ENCODE assay signal across 19 cellular contexts in the genomic region with DNA sequence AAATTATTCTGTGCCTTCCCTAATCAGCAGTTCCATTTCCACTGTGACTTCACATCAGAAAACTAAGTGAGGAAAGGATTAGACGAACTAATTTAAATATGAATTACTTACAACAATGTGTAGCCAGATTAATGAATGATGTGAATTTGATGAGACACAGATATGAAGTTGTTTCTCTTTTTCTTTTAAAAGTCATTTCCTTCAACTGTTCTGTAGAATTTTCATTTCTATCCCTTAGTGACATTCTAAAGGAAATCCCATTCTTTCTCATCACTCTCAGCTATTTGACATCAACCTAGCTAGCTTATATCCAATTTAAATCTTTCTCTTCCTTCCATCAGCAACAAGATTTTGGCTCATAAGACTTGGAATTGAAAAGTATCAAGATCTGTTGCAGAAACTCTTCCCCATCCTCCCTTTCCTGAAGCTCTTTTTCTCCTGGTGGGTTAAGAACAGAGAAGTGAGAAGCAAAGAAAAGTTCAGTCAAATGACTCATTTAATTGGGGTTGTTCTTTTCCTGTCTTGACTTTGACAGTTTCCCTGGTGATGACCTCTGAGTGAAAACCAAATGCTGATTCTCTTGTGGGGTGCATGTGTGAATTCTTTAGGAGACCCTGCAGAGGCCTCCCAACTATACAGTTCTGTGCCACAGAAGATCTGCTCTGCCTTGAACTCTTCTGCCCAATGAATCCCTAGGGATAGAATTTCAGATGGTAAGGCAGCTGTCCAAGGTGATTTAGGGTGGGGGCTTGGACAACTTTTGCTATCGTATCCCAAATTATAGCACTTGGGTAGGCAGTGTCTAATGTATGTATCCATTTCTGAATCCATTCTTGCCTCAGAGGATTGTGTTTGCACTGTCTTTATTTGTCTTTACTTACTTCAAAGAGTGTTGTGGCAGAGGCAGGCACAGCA.
A peak's percentile ranks its signal among the peaks of the same experiment; 100 is the strongest.
DNase-seq lines count a peak whose midpoint lies in the region; ATAC-seq, FAIRE-seq and TF ChIP-seq lines count a peak whose summit lies in the region.
"Had no signal": no experiment of that assay in that cellular context is flagged by ENCODE, and none has a peak within 500 bp of the region (broad histone marks: within the 10 kb centered on the region; RNA-seq: fewer than 3 reads in every experiment).

No MANE protein-coding gene starts in this region.

- 67% methylated on average over 2 of the region's 2 CpGs for WGBS in A549 (ENCODE audit: missing lambda C conversion rate)
- 65% methylated on average over 2 of the region's 2 CpGs for WGBS in body of pancreas, 2 donors

- no peaks in the 10 kb centered on the region for H3K79me2 ChIP-seq in Karpas-422 (ENCODE audit: low read length)

- H3K27me3 Mint-ChIP-seq in T-helper 2 cell treated with Interferon-gamma antibody and Interleukin-4, amounts not matched to agents 5 μg/mL and 100 μg/mL, for 36 hours (ENCODE audit: low read depth) = peaks cover 2% of the 10 kb centered on the region

- H3K9me3 ChIP-seq in A549 (0 out of 3 replicates have a peak, but pooled peaks cover 2% of the 10 kb centered on the region), body of pancreas (no peaks in the 10 kb centered on the region), mucosa of descending colon (no peaks in the 10 kb centered on the region), Karpas-422 (ENCODE audit: low read length) (peaks cover 11% of the 10 kb centered on the region; the same call in 1 of the 2 replicates)
- H3K9me3 ChIP-seq: colonic mucosa, testis had no signal

- H3K9ac ChIP-seq in Karpas-422 (ENCODE audit: low read length) = no peak overlapping the region

- FAIRE-seq in A549 (lab: Jason Lieb, UNC) = no peak
- FAIRE-seq: TTC549 had no signal

- H3K9me3 Mint-ChIP-seq in T-helper 2 cell treated with Interferon-gamma antibody and Interleukin-4, amounts not matched to agents 5 μg/mL and 100 μg/mL, for 36 hours = peaks cover 17% of the 10 kb centered on the region

- no peak for TF ChIP-seq RAD21 in A549 (conservative IDR thresholded peaks at IDR 0.05 in 1 of 2, IDR thresholded peaks at IDR 0.05 in 1 of 2)

- ATAC-seq in A549 (peak in 1 of 2 experiments; percentile 46; a peak in 2 of 6 replicates), left ventricle myocardium superior (no peak), body of pancreas (no peak), mucosa of descending colon (no peak)
- ATAC-seq: activated T-cell treated with anti-CD3 and anti-CD28 coated beads, Interleukin-2, amount 50 U/mL, for 4 hours had no signal

- TF ChIP-seq POLR2A in A549 (IDR thresholded peaks at IDR 0.05; ENCODE audit: low read length) = no peak
- TF ChIP-seq POLR2A in body of pancreas (IDR thresholded peaks at IDR 0.05) = no peak

- POLR2A ChIA-PET in A549 (lab: Yijun Ruan, JAX) = no interaction called here

- intact Hi-C loops in left ventricle myocardium superior (cut with micrococcal nuclease) (no loop called here), body of pancreas (cut with DNase I) (no loop called here), mucosa of descending colon (cut with DNase I, micrococcal nuclease) (no loop called here)

- H3K9me2 ChIP-seq in Karpas-422 (replicated peaks; ENCODE audit: insufficient read depth, low read length) = no peaks in the 10 kb centered on the region; the same call in 1 of the 2 replicates

- TF ChIP-seq CTCF in A549 (IDR thresholded peaks at IDR 0.05) = no peak
- TF ChIP-seq CTCF in fibroblast of the aortic adventitia (IDR thresholded peaks at IDR 0.05; ENCODE audit: insufficient read depth, low read length) = no peak
- TF ChIP-seq CTCF in body of pancreas (IDR thresholded peaks at IDR 0.05) = no peak
- no peak for TF ChIP-seq CTCF in mucosa of descending colon (IDR thresholded peaks at IDR 0.05)

- H3K27ac ChIP-seq in A549 = peak overlapping the region; percentile 33 to 59
- no peak overlapping the region for H3K27ac ChIP-seq in body of pancreas
- H3K27ac ChIP-seq in Karpas-422 (ENCODE audit: low read length) = no peak overlapping the region
- H3K27ac ChIP-seq: colonic mucosa, PC-9, right atrium auricular region, testis had no signal

- no peak for TF ChIP-seq EP300 in A549 (IDR thresholded peaks at IDR 0.05)

- H3K4me2 ChIP-seq in A549 (peak overlapping the region; percentile 59), Karpas-422 (ENCODE audit: low read depth, low read length, poor library complexity, severe bottlenecking) (no peak overlapping the region)
- H3K4me2 ChIP-seq: PC-9 had no signal

- no peaks in the 10 kb centered on the region for H3K36me3 Mint-ChIP-seq in T-helper 2 cell treated with Interferon-gamma antibody and Interleukin-4, amounts not matched to agents 5 μg/mL and 100 μg/mL, for 36 hours (ENCODE audit: low read depth)

- H4K20me1 ChIP-seq in Karpas-422 (ENCODE audit: insufficient read depth, low read depth, low read length) = no peaks in the 10 kb centered on the region

- H2AFZ ChIP-seq in Karpas-422 (ENCODE audit: low read length) = no peak overlapping the region
- H2AFZ ChIP-seq: PC-9 had no signal

- H3K4me1 ChIP-seq in A549 = peaks cover 28% of the 10 kb centered on the region
- H3K4me1 ChIP-seq in body of pancreas = no peaks in the 10 kb centered on the region
- no peaks in the 10 kb centered on the region for H3K4me1 ChIP-seq in mucosa of descending colon (ENCODE audit: low read depth)
- H3K4me1 ChIP-seq in Karpas-422 (ENCODE audit: low read length) = no peaks in the 10 kb centered on the region
- H3K4me1 ChIP-seq: colonic mucosa, right atrium auricular region, testis had no signal

- peaks cover 10% of the 10 kb centered on the region for H3K4me1 Mint-ChIP-seq in T-helper 2 cell treated with Interferon-gamma antibody and Interleukin-4, amounts not matched to agents 5 μg/mL and 100 μg/mL, for 36 hours (ENCODE audit: low read depth)

- H3K4me3 Mint-ChIP-seq in T-helper 2 cell treated with Interferon-gamma antibody and Interleukin-4, amounts not matched to agents 5 μg/mL and 100 μg/mL, for 36 hours = no peak overlapping the region
- H3K4me3 Mint-ChIP-seq: activated T-cell treated with anti-CD3 and anti-CD28 coated beads, Interleukin-2, amount 50 U/mL, for 4 hours had no signal

- DNase-seq in A549 (ENCODE audit: low read depth in 1 of 2, low spot score in 1 of 2) = no peak
- peak; percentile 14 for DNase-seq in H4 (ENCODE audit: low spot score)
- DNase-seq in T-helper 2 cell treated with Interferon-gamma antibody and Interleukin-4, amounts not matched to agents 5 μg/mL and 100 μg/mL, for 36 hours (ENCODE audit: low spot score) = peak; percentile 10
- peak; percentile 31 for DNase-seq in fibroblast of the aortic adventitia (ENCODE audit: low read depth)
- DNase-seq in left ventricle myocardium superior = no peak
- no peak for DNase-seq in body of pancreas
- no peak for DNase-seq in mucosa of descending colon
- DNase-seq in Karpas-422 = no peak
- DNase-seq: activated CD4-positive, alpha-beta T cell treated with anti-CD3 and anti-CD28 coated beads, Interleukin-2, amount 50 U/mL, for 1 hour; activated T-cell treated with anti-CD3 and anti-CD28 coated beads, Interleukin-2, amount 50 U/mL, for 4 hours; colonic mucosa; GDM1; NCI-H2029 treated with DMSO at 0.1 percent for 48 hours; NCI-H526; PC-9; stimulated activated CD4-positive, alpha-beta T cell treated with anti-CD3 and anti-CD28 coated beads, Interleukin-2, amount 100 ng/mL, for 24 hours; testis had no signal

- H3K27me3 ChIP-seq in body of pancreas (no peaks in the 10 kb centered on the region), Karpas-422 (ENCODE audit: low read length) (no peaks in the 10 kb centered on the region)
- H3K27me3 ChIP-seq: colonic mucosa, right atrium auricular region, testis had no signal

- CTCF ChIA-PET in A549 (lab: Yijun Ruan, JAX) = no interaction called here

- H3K36me3 ChIP-seq in body of pancreas (replicated peaks in 1 of 2; ENCODE audit: insufficient read depth in 1 of 2, low read depth in 2 of 2) (no peaks in the 10 kb centered on the region), mucosa of descending colon (ENCODE audit: low read depth) (no peaks in the 10 kb centered on the region), Karpas-422 (ENCODE audit: insufficient read depth, low read length) (no peaks in the 10 kb centered on the region)
- H3K36me3 ChIP-seq: colonic mucosa, right atrium auricular region had no signal

- H3K27ac Mint-ChIP-seq in T-helper 2 cell treated with Interferon-gamma antibody and Interleukin-4, amounts not matched to agents 5 μg/mL and 100 μg/mL, for 36 hours = peak overlapping the region; percentile 13

- H3K4me3 ChIP-seq in A549 (no peak overlapping the region), fibroblast of the aortic adventitia (ENCODE audit: low read depth, low read length) (no peak overlapping the region), body of pancreas (no peak overlapping the region), mucosa of descending colon (no peak overlapping the region), Karpas-422 (ENCODE audit: low read length) (no peak overlapping the region)
- H3K4me3 ChIP-seq: colonic mucosa, PC-9, right atrium auricular region, testis had no signal

TF ChIP-seq in A549, 52 proteins besides CTCF, POLR2A, EP300 and RAD21 (continues in another document):
- TF ChIP-seq, protein P1, sequence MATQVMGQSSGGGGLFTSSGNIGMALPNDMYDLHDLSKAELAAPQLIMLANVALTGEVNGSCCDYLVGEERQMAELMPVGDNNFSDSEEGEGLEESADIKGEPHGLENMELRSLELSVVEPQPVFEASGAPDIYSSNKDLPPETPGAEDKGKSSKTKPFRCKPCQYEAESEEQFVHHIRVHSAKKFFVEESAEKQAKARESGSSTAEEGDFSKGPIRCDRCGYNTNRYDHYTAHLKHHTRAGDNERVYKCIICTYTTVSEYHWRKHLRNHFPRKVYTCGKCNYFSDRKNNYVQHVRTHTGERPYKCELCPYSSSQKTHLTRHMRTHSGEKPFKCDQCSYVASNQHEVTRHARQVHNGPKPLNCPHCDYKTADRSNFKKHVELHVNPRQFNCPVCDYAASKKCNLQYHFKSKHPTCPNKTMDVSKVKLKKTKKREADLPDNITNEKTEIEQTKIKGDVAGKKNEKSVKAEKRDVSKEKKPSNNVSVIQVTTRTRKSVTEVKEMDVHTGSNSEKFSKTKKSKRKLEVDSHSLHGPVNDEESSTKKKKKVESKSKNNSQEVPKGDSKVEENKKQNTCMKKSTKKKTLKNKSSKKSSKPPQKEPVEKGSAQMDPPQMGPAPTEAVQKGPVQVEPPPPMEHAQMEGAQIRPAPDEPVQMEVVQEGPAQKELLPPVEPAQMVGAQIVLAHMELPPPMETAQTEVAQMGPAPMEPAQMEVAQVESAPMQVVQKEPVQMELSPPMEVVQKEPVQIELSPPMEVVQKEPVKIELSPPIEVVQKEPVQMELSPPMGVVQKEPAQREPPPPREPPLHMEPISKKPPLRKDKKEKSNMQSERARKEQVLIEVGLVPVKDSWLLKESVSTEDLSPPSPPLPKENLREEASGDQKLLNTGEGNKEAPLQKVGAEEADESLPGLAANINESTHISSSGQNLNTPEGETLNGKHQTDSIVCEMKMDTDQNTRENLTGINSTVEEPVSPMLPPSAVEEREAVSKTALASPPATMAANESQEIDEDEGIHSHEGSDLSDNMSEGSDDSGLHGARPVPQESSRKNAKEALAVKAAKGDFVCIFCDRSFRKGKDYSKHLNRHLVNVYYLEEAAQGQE (IDR thresholded peaks at IDR 0.05) = no peak
- TF ChIP-seq HEYL (CRISPR knock-in tag; IDR thresholded peaks at IDR 0.05) = no peak
- TF ChIP-seq HOXA7 (CRISPR knock-in tag; IDR thresholded peaks at IDR 0.05) = no peak
- no peak for TF ChIP-seq CHD2 (IDR thresholded peaks at IDR 0.05; ENCODE audit: low read length, partially characterized antibody)
- no peak for TF ChIP-seq NFE2L2 (conservative IDR thresholded peaks at IDR 0.05; ENCODE audit: low read length)

Comparison
In these comparisons a context has a peak if more than half of its experiments do, and no peak if none do; other contexts are left out.
1. DNase-seq: peak in H4 (single experiment), T-helper 2 cell treated with Interferon-gamma antibody and Interleukin-4, amounts not matched to agents 5 μg/mL and 100 μg/mL, for 36 hours (single experiment) and fibroblast of the aortic adventitia (single experiment); none in A549 (0 of 2), left ventricle myocardium superior (single experiment), body of pancreas (0 of 4), mucosa of descending colon (0 of 3) and Karpas-422 (single experiment).
2. H3K27ac ChIP-seq: peak in A549 (2 of 2); none in body of pancreas (0 of 4) and Karpas-422 (single experiment).